In the genomic region with DNA sequence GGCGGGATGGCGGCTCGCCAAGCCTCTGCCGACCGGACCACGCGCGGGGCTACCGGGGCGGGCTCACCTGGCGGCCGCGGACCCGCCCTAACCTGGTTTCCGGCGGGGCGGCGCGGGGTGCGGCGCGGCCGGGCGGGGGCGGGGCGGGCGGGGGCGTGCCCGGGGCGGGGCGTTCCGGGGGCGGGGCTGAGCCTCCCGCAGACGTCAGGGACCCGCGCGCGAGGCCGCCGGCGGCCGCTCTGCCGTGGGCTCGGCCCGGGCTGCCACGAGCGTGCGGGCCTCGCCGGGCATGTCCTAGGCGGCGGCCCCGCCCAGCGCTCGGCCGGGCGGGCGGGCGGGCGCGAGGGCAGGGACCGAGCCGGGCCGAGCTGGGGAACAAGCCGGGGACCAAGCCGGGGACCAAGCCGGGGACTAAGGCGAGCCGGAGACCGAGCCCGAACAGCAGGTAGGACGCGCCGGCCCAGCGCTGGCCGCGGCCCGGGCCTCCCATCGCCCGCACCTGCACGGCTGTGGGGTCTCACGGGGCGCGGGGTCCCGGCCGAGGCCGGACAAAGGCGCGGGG, we compare ENCODE assay signal across 8 cellular contexts. TPM values are rescaled to one million over a fixed set of nuclear protein-coding genes. Genes with fewer than 3 reads are reported as not detected.
DNase-seq lines count a peak whose midpoint lies in the region; ATAC-seq, FAIRE-seq and TF ChIP-seq lines count a peak whose summit lies in the region.

A gene (plus strand): TSS at position 200 of the 562 bp plus-strand sequence. CDS start 3,183 bp downstream, outside the sequence.

- DNase-seq in NCI-H510A (lab: John Stamatoyannopoulos, UW) (peak; percentile 33), fibroblast of villous mesenchyme (ENCODE audit: low read depth) (peak; percentile 42), nephron progenitor cell (peak; percentile 55), urothelium cell line (ENCODE audit: low spot score) (peak; percentile 85)
- DNase-seq in activated T-helper 2 cell treated with anti-CD3 and anti-CD28 coated beads, Interferon-gamma antibody, Interleukin-2, Interleukin-4, amounts not matched to agents 10 μg/mL and 5 μg/mL and 100 μg/mL, durations not matched to agents 14 hours and 24 hours and 36 hours (ENCODE audit: low spot score) = peak; percentile 36

- H3K4me3 ChIP-seq in GM12875 (ENCODE audit: low read depth, low read length) (peak within 1 kb of the TSS; percentile 27), fibroblast of villous mesenchyme (ENCODE audit: low read depth, low read length) (peak within 1 kb of the TSS; percentile 75)

- intact Hi-C loops in activated T-helper 2 cell treated with anti-CD3 and anti-CD28 coated beads, Interferon-gamma antibody, Interleukin-2, Interleukin-4, amounts not matched to agents 10 μg/mL and 5 μg/mL and 100 μg/mL, durations not matched to agents 14 hours and 24 hours and 36 hours (cut with micrococcal nuclease) = loop anchor here (5.0 kb wide), 1 partner anchor 98 kb away; no protein-coding TSS in a partner anchor

- H3K27me3 Mint-ChIP-seq in activated T-helper 2 cell treated with anti-CD3 and anti-CD28 coated beads, Interferon-gamma antibody, Interleukin-2, Interleukin-4, amounts not matched to agents 10 μg/mL and 5 μg/mL and 100 μg/mL, durations not matched to agents 14 hours and 24 hours and 36 hours (ENCODE audit: low read depth) = peaks cover 13% of the 10 kb centered on the region
- peaks cover 23% of the 10 kb centered on the region for H3K27me3 Mint-ChIP-seq in nephron progenitor cell (ENCODE audit: low read depth, poor library complexity)

- ATAC-seq in GM18907 (IDR thresholded peaks at IDR 0.05; ENCODE audit: unreplicated experiment) (no peak), GM18873 (IDR thresholded peaks at IDR 0.05; ENCODE audit: low FRiP score, unreplicated experiment) (no peak)

- H3K27ac Mint-ChIP-seq in activated T-helper 2 cell treated with anti-CD3 and anti-CD28 coated beads, Interferon-gamma antibody, Interleukin-2, Interleukin-4, amounts not matched to agents 10 μg/mL and 5 μg/mL and 100 μg/mL, durations not matched to agents 14 hours and 24 hours and 36 hours = no peak within 1 kb of the TSS
- H3K27ac Mint-ChIP-seq in nephron progenitor cell = no peak within 1 kb of the TSS

- FAIRE-seq in urothelium cell line (lab: Jason Lieb, UNC) = no peak

- H3K4me1 Mint-ChIP-seq in activated T-helper 2 cell treated with anti-CD3 and anti-CD28 coated beads, Interferon-gamma antibody, Interleukin-2, Interleukin-4, amounts not matched to agents 10 μg/mL and 5 μg/mL and 100 μg/mL, durations not matched to agents 14 hours and 24 hours and 36 hours (ENCODE audit: low read depth) = peaks cover 2% of the 10 kb centered on the region
- H3K4me1 Mint-ChIP-seq in nephron progenitor cell = peaks cover 7% of the 10 kb centered on the region

- H3K9me3 Mint-ChIP-seq in activated T-helper 2 cell treated with anti-CD3 and anti-CD28 coated beads, Interferon-gamma antibody, Interleukin-2, Interleukin-4, amounts not matched to agents 10 μg/mL and 5 μg/mL and 100 μg/mL, durations not matched to agents 14 hours and 24 hours and 36 hours = no peaks in the 10 kb centered on the region
- H3K9me3 Mint-ChIP-seq in nephron progenitor cell = peaks cover 4% of the 10 kb centered on the region

- no peaks in the 10 kb centered on the region for H3K36me3 Mint-ChIP-seq in activated T-helper 2 cell treated with anti-CD3 and anti-CD28 coated beads, Interferon-gamma antibody, Interleukin-2, Interleukin-4, amounts not matched to agents 10 μg/mL and 5 μg/mL and 100 μg/mL, durations not matched to agents 14 hours and 24 hours and 36 hours (ENCODE audit: low read depth)
- no peaks in the 10 kb centered on the region for H3K36me3 Mint-ChIP-seq in nephron progenitor cell (ENCODE audit: low read depth)

- no peak for TF ChIP-seq CTCF in GM12875 (IDR thresholded peaks at IDR 0.05; ENCODE audit: borderline replicate concordance, insufficient read depth, low read depth, low read length)
- no peak for TF ChIP-seq CTCF in fibroblast of villous mesenchyme (IDR thresholded peaks at IDR 0.05; ENCODE audit: insufficient read depth, low read depth, low read length)
- no peak for TF ChIP-seq CTCF in nephron progenitor cell (IDR thresholded peaks at IDR 0.05)

- H3K4me3 Mint-ChIP-seq in activated T-helper 2 cell treated with anti-CD3 and anti-CD28 coated beads, Interferon-gamma antibody, Interleukin-2, Interleukin-4, amounts not matched to agents 10 μg/mL and 5 μg/mL and 100 μg/mL, durations not matched to agents 14 hours and 24 hours and 36 hours (ENCODE audit: low read depth) = peak within 1 kb of the TSS; percentile 60
- peak within 1 kb of the TSS; percentile 75 for H3K4me3 Mint-ChIP-seq in nephron progenitor cell

RNA-seq across cellular contexts. Expression of the gene that starts here (rescaled TPM):
- 8.5 TPM in 2 replicates for total RNA-seq in activated T-helper 2 cell treated with anti-CD3 and anti-CD28 coated beads, Interferon-gamma antibody, Interleukin-2, Interleukin-4, amounts not matched to agents 10 μg/mL and 5 μg/mL and 100 μg/mL, durations not matched to agents 14 hours and 24 hours and 36 hours
- total RNA-seq in fibroblast of villous mesenchyme = 19.4 and 22.5 TPM in 2 replicates

Comparison
In these comparisons a context has a peak if more than half of its experiments do, and no peak if none do; other contexts are left out.
1. DNase-seq: peak in every context shown above with its lines; median percentile 85 in urothelium cell line; 55 in nephron progenitor cell; 42 in fibroblast of villous mesenchyme; 36 in activated T-helper 2 cell treated with anti-CD3 and anti-CD28 coated beads, Interferon-gamma antibody, Interleukin-2, Interleukin-4, amounts not matched to agents 10 μg/mL and 5 μg/mL and 100 μg/mL, durations not matched to agents 14 hours and 24 hours and 36 hours; 33 in NCI-H510A.